ENCODE assay signal across 1 cellular context in genomic region chr20:34030453-34030852, GRCh38.
TF ChIP-seq lines count a peak whose summit lies in the region.

No MANE protein-coding gene starts in this region.

TF ChIP-seq in H1, 55 proteins besides CTCF, POLR2A, EP300 and RAD21:
- TF ChIP-seq TEAD4 (IDR thresholded peaks at IDR 0.05; ENCODE audit: low read depth, low read length) (no peak), TAF7 (optimal IDR thresholded peaks at IDR 0.05; ENCODE audit: borderline replicate concordance, low read depth, low read length) (no peak), HDAC2 (IDR thresholded peaks at IDR 0.05; ENCODE audit: borderline replicate concordance in 1 of 2, low read depth in 2 of 2, low read length in 2 of 2) (no peak), KDM1A (IDR thresholded peaks at IDR 0.05; ENCODE audit: borderline replicate concordance, low read length) (no peak), MAX (IDR thresholded peaks at IDR 0.05) (no peak), SRF (IDR thresholded peaks at IDR 0.05; ENCODE audit: low read depth, low read length) (no peak), CEBPB (IDR thresholded peaks at IDR 0.05; ENCODE audit: low read depth, low read length) (peak; percentile 13; the same call in 1 of the 2 replicates), YY1 (IDR thresholded peaks at IDR 0.05; ENCODE audit: low read depth, low read length) (no peak)
